1 cellular context compared by ENCODE assay signal in the genomic region with DNA sequence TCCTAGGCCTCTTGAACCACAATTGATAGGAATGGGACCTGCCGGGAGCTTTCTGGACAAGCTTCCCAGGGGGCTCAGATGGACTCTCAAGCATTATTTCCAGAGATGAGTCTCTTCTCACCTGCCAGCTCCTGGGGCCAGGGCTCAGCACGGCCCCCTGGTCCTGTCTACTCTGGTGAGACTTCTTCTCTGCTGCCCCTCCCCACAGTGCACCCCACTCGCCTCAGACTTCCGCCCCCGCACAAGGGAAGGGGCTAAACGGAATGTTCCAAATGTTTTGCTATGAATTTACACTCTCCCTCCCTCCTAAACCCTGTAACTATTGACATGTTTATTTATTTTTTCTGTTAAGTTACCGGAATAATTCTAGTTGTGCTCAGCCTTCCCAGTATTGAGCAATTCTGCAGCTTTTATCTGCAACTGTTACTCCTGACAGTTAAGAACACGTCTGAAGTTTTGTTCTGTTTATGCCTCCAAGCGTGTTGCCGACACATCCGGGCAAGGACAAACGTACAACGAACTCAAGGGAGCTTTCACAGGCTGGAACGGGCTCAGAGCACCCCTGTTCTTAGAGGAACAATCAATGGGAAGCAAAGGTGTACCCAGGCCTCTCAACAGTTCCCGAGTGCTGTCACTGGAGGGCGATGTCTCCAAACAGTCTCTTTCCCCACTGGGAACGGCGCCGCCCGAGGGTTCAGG.
TF ChIP-seq lines count a peak whose summit lies in the region.

No MANE protein-coding gene starts in this region.

TF ChIP-seq in SK-N-SH, 30 proteins besides CTCF, POLR2A, EP300 and RAD21:
- no peak for TF ChIP-seq TEAD4 (IDR thresholded peaks at IDR 0.05; ENCODE audit: borderline replicate concordance, insufficient read depth)
- TF ChIP-seq EZH2phosphoT487 (IDR thresholded peaks at IDR 0.05; ENCODE audit: borderline replicate concordance, low read depth) = no peak
- no peak for TF ChIP-seq JUND (IDR thresholded peaks at IDR 0.05)
- peak; percentile 42 for TF ChIP-seq CHD2 (IDR thresholded peaks at IDR 0.05; ENCODE audit: low read length, partially characterized antibody)
- TF ChIP-seq, protein P1, sequence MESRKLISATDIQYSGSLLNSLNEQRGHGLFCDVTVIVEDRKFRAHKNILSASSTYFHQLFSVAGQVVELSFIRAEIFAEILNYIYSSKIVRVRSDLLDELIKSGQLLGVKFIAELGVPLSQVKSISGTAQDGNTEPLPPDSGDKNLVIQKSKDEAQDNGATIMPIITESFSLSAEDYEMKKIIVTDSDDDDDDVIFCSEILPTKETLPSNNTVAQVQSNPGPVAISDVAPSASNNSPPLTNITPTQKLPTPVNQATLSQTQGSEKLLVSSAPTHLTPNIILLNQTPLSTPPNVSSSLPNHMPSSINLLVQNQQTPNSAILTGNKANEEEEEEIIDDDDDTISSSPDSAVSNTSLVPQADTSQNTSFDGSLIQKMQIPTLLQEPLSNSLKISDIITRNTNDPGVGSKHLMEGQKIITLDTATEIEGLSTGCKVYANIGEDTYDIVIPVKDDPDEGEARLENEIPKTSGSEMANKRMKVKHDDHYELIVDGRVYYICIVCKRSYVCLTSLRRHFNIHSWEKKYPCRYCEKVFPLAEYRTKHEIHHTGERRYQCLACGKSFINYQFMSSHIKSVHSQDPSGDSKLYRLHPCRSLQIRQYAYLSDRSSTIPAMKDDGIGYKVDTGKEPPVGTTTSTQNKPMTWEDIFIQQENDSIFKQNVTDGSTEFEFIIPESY (IDR thresholded peaks at IDR 0.05; ENCODE audit: borderline replicate concordance, low read depth) = no peak
- 0 out of 2 replicates have a peak, but pooled peaks have one; percentile 19 for TF ChIP-seq SIN3A (IDR thresholded peaks at IDR 0.05; ENCODE audit: borderline replicate concordance, low read depth, low read length)
- TF ChIP-seq POLR2AphosphoS5 (IDR thresholded peaks at IDR 0.05; ENCODE audit: low read depth, low read length) = no peak
- no peak for TF ChIP-seq FOXM1 (IDR thresholded peaks at IDR 0.05; ENCODE audit: low read depth)
- TF ChIP-seq RCOR1 (IDR thresholded peaks at IDR 0.05; ENCODE audit: low read length) = 0 out of 2 replicates have a peak, but pooled peaks have one; percentile 26
- TF ChIP-seq FOXJ3 (CRISPR knock-in tag; IDR thresholded peaks at IDR 0.05) = no peak
- 0 out of 2 replicates have a peak, but pooled peaks have one; percentile 14 for TF ChIP-seq RFX5 (IDR thresholded peaks at IDR 0.05; ENCODE audit: low read length)
- no peak for TF ChIP-seq FOSL2 (IDR thresholded peaks at IDR 0.05; ENCODE audit: borderline replicate concordance, low read depth)
- no peak for TF ChIP-seq ELF1 (IDR thresholded peaks at IDR 0.05)
- TF ChIP-seq SMC3 (IDR thresholded peaks at IDR 0.05; ENCODE audit: low read depth, low read length) = peak; percentile 94
- TF ChIP-seq RXRA (IDR thresholded peaks at IDR 0.05; ENCODE audit: borderline replicate concordance, low read depth) = no peak
- TF ChIP-seq, protein P2, sequence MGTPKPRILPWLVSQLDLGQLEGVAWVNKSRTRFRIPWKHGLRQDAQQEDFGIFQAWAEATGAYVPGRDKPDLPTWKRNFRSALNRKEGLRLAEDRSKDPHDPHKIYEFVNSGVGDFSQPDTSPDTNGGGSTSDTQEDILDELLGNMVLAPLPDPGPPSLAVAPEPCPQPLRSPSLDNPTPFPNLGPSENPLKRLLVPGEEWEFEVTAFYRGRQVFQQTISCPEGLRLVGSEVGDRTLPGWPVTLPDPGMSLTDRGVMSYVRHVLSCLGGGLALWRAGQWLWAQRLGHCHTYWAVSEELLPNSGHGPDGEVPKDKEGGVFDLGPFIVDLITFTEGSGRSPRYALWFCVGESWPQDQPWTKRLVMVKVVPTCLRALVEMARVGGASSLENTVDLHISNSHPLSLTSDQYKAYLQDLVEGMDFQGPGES (IDR thresholded peaks at IDR 0.05; ENCODE audit: low read depth, low read length) = no peak
- TF ChIP-seq GATA2 (CRISPR knock-in tag; IDR thresholded peaks at IDR 0.05) = no peak
- TF ChIP-seq NRF1 (IDR thresholded peaks at IDR 0.05; ENCODE audit: low read depth, low read length) = 0 out of 2 replicates have a peak, but pooled peaks have one; percentile 14
- TF ChIP-seq, protein P3, sequence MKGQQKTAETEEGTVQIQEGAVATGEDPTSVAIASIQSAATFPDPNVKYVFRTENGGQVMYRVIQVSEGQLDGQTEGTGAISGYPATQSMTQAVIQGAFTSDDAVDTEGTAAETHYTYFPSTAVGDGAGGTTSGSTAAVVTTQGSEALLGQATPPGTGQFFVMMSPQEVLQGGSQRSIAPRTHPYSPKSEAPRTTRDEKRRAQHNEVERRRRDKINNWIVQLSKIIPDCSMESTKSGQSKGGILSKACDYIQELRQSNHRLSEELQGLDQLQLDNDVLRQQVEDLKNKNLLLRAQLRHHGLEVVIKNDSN (IDR thresholded peaks at IDR 0.05; ENCODE audit: borderline replicate concordance, low read depth) = no peak
- TF ChIP-seq, protein P4, sequence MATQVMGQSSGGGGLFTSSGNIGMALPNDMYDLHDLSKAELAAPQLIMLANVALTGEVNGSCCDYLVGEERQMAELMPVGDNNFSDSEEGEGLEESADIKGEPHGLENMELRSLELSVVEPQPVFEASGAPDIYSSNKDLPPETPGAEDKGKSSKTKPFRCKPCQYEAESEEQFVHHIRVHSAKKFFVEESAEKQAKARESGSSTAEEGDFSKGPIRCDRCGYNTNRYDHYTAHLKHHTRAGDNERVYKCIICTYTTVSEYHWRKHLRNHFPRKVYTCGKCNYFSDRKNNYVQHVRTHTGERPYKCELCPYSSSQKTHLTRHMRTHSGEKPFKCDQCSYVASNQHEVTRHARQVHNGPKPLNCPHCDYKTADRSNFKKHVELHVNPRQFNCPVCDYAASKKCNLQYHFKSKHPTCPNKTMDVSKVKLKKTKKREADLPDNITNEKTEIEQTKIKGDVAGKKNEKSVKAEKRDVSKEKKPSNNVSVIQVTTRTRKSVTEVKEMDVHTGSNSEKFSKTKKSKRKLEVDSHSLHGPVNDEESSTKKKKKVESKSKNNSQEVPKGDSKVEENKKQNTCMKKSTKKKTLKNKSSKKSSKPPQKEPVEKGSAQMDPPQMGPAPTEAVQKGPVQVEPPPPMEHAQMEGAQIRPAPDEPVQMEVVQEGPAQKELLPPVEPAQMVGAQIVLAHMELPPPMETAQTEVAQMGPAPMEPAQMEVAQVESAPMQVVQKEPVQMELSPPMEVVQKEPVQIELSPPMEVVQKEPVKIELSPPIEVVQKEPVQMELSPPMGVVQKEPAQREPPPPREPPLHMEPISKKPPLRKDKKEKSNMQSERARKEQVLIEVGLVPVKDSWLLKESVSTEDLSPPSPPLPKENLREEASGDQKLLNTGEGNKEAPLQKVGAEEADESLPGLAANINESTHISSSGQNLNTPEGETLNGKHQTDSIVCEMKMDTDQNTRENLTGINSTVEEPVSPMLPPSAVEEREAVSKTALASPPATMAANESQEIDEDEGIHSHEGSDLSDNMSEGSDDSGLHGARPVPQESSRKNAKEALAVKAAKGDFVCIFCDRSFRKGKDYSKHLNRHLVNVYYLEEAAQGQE (IDR thresholded peaks at IDR 0.05; ENCODE audit: low read depth, low read length) = no peak
- TF ChIP-seq, protein P5, sequence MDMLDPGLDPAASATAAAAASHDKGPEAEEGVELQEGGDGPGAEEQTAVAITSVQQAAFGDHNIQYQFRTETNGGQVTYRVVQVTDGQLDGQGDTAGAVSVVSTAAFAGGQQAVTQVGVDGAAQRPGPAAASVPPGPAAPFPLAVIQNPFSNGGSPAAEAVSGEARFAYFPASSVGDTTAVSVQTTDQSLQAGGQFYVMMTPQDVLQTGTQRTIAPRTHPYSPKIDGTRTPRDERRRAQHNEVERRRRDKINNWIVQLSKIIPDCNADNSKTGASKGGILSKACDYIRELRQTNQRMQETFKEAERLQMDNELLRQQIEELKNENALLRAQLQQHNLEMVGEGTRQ (IDR thresholded peaks at IDR 0.05; ENCODE audit: borderline replicate concordance, low read depth, low read length) = no peak
- no peak for TF ChIP-seq YY1 (IDR thresholded peaks at IDR 0.05; ENCODE audit: low read depth)
- no peak for TF ChIP-seq TAF1 (IDR thresholded peaks at IDR 0.05; ENCODE audit: borderline replicate concordance, low read depth, low read length)
- TF ChIP-seq MXI1 (IDR thresholded peaks at IDR 0.05; ENCODE audit: low read depth, low read length) = no peak
- TF ChIP-seq TCF12 (IDR thresholded peaks at IDR 0.05) = no peak
